1 cellular context compared by ENCODE assay signal in the genomic region with DNA sequence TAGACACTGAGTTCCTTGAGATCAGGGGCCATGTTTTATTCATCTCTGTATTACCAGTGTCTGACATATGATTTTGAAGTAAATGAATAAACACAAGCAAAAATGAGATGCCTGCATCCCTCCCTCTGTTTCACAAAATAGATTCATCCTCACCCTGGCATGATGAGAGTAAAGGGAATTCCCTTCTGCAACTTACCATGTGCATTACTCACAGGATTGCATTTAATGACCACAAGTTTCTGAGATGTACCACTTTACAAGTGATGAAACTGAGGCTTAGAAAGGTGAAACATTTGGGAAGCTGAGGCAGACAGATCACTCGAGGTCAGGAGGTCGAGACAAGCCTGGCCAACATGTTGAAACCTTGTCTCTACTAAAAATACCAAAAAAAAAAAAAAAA.
TF ChIP-seq lines count a peak whose summit lies in the region.

No MANE protein-coding gene starts in this region.

TF ChIP-seq in GM12878, 131 proteins besides CTCF, POLR2A, EP300 and RAD21 (continued from another document):
- TF ChIP-seq, protein P1, sequence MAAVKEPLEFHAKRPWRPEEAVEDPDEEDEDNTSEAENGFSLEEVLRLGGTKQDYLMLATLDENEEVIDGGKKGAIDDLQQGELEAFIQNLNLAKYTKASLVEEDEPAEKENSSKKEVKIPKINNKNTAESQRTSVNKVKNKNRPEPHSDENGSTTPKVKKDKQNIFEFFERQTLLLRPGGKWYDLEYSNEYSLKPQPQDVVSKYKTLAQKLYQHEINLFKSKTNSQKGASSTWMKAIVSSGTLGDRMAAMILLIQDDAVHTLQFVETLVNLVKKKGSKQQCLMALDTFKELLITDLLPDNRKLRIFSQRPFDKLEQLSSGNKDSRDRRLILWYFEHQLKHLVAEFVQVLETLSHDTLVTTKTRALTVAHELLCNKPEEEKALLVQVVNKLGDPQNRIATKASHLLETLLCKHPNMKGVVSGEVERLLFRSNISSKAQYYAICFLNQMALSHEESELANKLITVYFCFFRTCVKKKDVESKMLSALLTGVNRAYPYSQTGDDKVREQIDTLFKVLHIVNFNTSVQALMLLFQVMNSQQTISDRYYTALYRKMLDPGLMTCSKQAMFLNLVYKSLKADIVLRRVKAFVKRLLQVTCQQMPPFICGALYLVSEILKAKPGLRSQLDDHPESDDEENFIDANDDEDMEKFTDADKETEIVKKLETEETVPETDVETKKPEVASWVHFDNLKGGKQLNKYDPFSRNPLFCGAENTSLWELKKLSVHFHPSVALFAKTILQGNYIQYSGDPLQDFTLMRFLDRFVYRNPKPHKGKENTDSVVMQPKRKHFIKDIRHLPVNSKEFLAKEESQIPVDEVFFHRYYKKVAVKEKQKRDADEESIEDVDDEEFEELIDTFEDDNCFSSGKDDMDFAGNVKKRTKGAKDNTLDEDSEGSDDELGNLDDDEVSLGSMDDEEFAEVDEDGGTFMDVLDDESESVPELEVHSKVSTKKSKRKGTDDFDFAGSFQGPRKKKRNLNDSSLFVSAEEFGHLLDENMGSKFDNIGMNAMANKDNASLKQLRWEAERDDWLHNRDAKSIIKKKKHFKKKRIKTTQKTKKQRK (IDR thresholded peaks at IDR 0.05; ENCODE audit: low read depth, low read length): no peak
- TF ChIP-seq, protein P2, sequence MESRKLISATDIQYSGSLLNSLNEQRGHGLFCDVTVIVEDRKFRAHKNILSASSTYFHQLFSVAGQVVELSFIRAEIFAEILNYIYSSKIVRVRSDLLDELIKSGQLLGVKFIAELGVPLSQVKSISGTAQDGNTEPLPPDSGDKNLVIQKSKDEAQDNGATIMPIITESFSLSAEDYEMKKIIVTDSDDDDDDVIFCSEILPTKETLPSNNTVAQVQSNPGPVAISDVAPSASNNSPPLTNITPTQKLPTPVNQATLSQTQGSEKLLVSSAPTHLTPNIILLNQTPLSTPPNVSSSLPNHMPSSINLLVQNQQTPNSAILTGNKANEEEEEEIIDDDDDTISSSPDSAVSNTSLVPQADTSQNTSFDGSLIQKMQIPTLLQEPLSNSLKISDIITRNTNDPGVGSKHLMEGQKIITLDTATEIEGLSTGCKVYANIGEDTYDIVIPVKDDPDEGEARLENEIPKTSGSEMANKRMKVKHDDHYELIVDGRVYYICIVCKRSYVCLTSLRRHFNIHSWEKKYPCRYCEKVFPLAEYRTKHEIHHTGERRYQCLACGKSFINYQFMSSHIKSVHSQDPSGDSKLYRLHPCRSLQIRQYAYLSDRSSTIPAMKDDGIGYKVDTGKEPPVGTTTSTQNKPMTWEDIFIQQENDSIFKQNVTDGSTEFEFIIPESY (IDR thresholded peaks at IDR 0.05): no peak
- TF ChIP-seq TARDBP (IDR thresholded peaks at IDR 0.05; ENCODE audit: borderline replicate concordance): no peak
